ENCODE assay signal across 19 cellular contexts in genomic region chr18:7002107-7002506, GRCh38.
A peak's percentile ranks its signal among the peaks of the same experiment; 100 is the strongest.
DNase-seq lines count a peak whose midpoint lies in the region; ATAC-seq and TF ChIP-seq lines count a peak whose summit lies in the region.
"Had no signal": no experiment of that assay in that cellular context is flagged by ENCODE, and none has a peak within 500 bp of the region (broad histone marks: within the 10 kb centered on the region; RNA-seq: fewer than 3 reads in every experiment).

No MANE protein-coding gene starts in this region.

- H2BK15ac ChIP-seq in H9 (ENCODE audit: low read depth, low read length) = no peak overlapping the region

- peak overlapping the region in 1 of 3 experiments; percentile 11; a peak in 1 of 7 replicates for H3K27ac Mint-ChIP-seq in H9
- H3K27ac Mint-ChIP-seq in neural progenitor cell = peak overlapping the region; percentile 23
- no peak overlapping the region for H3K27ac Mint-ChIP-seq in stimulated activated naive CD8-positive, alpha-beta T cell treated with anti-CD3 and anti-CD28 coated beads, Interleukin-15, amount 100 ng/mL, for 72 hours

- H3K9ac ChIP-seq in H9 (ENCODE audit: extremely low read depth, insufficient read length, low read length) (no peak overlapping the region), neural progenitor cell (no peak overlapping the region)

- no peak overlapping the region for H2AFZ ChIP-seq in H9 (ENCODE audit: low read length)
- no peak overlapping the region for H2AFZ ChIP-seq in neural progenitor cell (replicated peaks)

- H2BK20ac ChIP-seq in H9 (ENCODE audit: low read depth, low read length, poor library complexity, severe bottlenecking) = no peak overlapping the region

- no peak overlapping the region for H3K14ac ChIP-seq in H9 (ENCODE audit: insufficient read depth, low read length)

- H3K4me3 Mint-ChIP-seq in H9 = no peak overlapping the region
- H3K4me3 Mint-ChIP-seq in neural progenitor cell = no peak overlapping the region
- H3K4me3 Mint-ChIP-seq in stimulated activated naive CD8-positive, alpha-beta T cell treated with anti-CD3 and anti-CD28 coated beads, Interleukin-15, amount 100 ng/mL, for 72 hours = no peak overlapping the region

- no peak overlapping the region for H3K56ac ChIP-seq in H9 (ENCODE audit: insufficient read length, low read depth, low read length)

- H3K79me2 ChIP-seq in H9 (ENCODE audit: insufficient read depth, low read length) = no peaks in the 10 kb centered on the region
- no peaks in the 10 kb centered on the region for H3K79me2 ChIP-seq in neural progenitor cell (ENCODE audit: low read depth)

- no peaks in the 10 kb centered on the region for H3K36me3 ChIP-seq in neural progenitor cell
- H3K36me3 ChIP-seq: HAP-1 had no signal

- H3K4me1 ChIP-seq in H9 (ENCODE audit: insufficient read depth, low read length) = no peaks in the 10 kb centered on the region
- peaks cover 17% of the 10 kb centered on the region for H3K4me1 ChIP-seq in neural progenitor cell
- H3K4me1 ChIP-seq: HAP-1 had no signal

- ATAC-seq in stimulated activated naive CD8-positive, alpha-beta T cell treated with anti-CD3 and anti-CD28 coated beads, Interleukin-15, amount 100 ng/mL, for 72 hours = no peak
- ATAC-seq in GM21529 (IDR thresholded peaks at IDR 0.05; ENCODE audit: unreplicated experiment) = no peak
- ATAC-seq: SK-N-SH treated with all-trans-retinoic acid at 6 μM for 48 hours had no signal

- H3F3A ChIP-seq in neural progenitor cell (ENCODE audit: low read depth) = no peaks in the 10 kb centered on the region

- H3K4me2 ChIP-seq in H9 (ENCODE audit: insufficient read depth, insufficient read length, low read length) (no peak overlapping the region), neural progenitor cell (no peak overlapping the region)

- H3K4ac ChIP-seq in H9 (ENCODE audit: low read depth, low read length) = no peak overlapping the region

- no peak overlapping the region for H3K23ac ChIP-seq in H9 (ENCODE audit: insufficient read length, low read depth, low read length)

- no peak overlapping the region for H2BK5ac ChIP-seq in H9 (ENCODE audit: insufficient read length, low read length)

- H4K20me1 ChIP-seq in H9 (ENCODE audit: control insufficient read depth, insufficient read depth, insufficient read length) (no peaks in the 10 kb centered on the region), neural progenitor cell (ENCODE audit: low read depth) (peaks cover 13% of the 10 kb centered on the region)

- intact Hi-C loops in lower leg skin (cut with DNase I; ENCODE audit: low total_unique reads) = loop anchor here (5.0 kb wide), 1 partner anchor 80 kb away; no protein-coding TSS in a partner anchor

- H3K4me1 Mint-ChIP-seq in H9 (peaks cover 15 to 22% of the 10 kb centered on the region in 2 experiments), neural progenitor cell (peaks cover 27% of the 10 kb centered on the region)
- H3K4me1 Mint-ChIP-seq in stimulated activated naive CD8-positive, alpha-beta T cell treated with anti-CD3 and anti-CD28 coated beads, Interleukin-15, amount 100 ng/mL, for 72 hours = no peaks in the 10 kb centered on the region

- H2BK12ac ChIP-seq in H9 (ENCODE audit: insufficient read length, low read depth, low read length) = no peak overlapping the region

- no peak for TF ChIP-seq POLR2A in lower leg skin (IDR thresholded peaks at IDR 0.05)

- no peak for TF ChIP-seq CTCF in H9 (conservative IDR thresholded peaks at IDR 0.05)
- no peak for TF ChIP-seq CTCF in neural progenitor cell (IDR thresholded peaks at IDR 0.05)
- TF ChIP-seq CTCF in lower leg skin (IDR thresholded peaks at IDR 0.05) = no peak

- H4K91ac ChIP-seq in H9 (ENCODE audit: insufficient read length, low read depth, low read length) = no peak overlapping the region

- H3K23me2 ChIP-seq in H9 (ENCODE audit: insufficient read length, low read depth, low read length, poor library complexity, severe bottlenecking) = no peaks in the 10 kb centered on the region

- no peak overlapping the region for H3T11ph ChIP-seq in H9 (ENCODE audit: low read length)

- H3K9me3 Mint-ChIP-seq in H9 = no peaks in the 10 kb centered on the region
- H3K9me3 Mint-ChIP-seq in neural progenitor cell = no peaks in the 10 kb centered on the region
- H3K9me3 Mint-ChIP-seq in stimulated activated naive CD8-positive, alpha-beta T cell treated with anti-CD3 and anti-CD28 coated beads, Interleukin-15, amount 100 ng/mL, for 72 hours = peaks cover 0 to 7% of the 10 kb centered on the region in 2 donors

- H4K8ac ChIP-seq in H9 (replicated peaks; ENCODE audit: insufficient read length, low read depth, low read length) = no peak overlapping the region

- peaks cover 24 to 39% (median 26%) of the 10 kb centered on the region in 3 experiments; a peak in 6 of 7 replicates for H3K36me3 Mint-ChIP-seq in H9 (ENCODE audit: insufficient read depth in 1 of 3, low read depth in 3 of 3)
- H3K36me3 Mint-ChIP-seq in neural progenitor cell = peaks cover 50% of the 10 kb centered on the region

- H3K79me1 ChIP-seq in H9 (ENCODE audit: insufficient read depth, low read depth, low read length, poor library complexity, severe bottlenecking) = no peaks in the 10 kb centered on the region

- no CpG with 5 or more reads among the region's 3 CpGs for WGBS in H9 (ENCODE audit: extremely low coverage, insufficient read length, low lambda C conversion rate)
- 61 to 62% methylated on average over 3 of the region's 3 CpGs for WGBS in lower leg skin, 2 donors

- H3K9me3 ChIP-seq in H9 (ENCODE audit: control insufficient read depth, low read depth, low read length) (no peaks in the 10 kb centered on the region), neural progenitor cell (ENCODE audit: low read depth) (no peaks in the 10 kb centered on the region)
- H3K9me3 ChIP-seq: HAP-1 had no signal

- H3K27me3 ChIP-seq in H9 (ENCODE audit: insufficient read depth, low read length) (no peaks in the 10 kb centered on the region), neural progenitor cell (no peaks in the 10 kb centered on the region)

- H3K18ac ChIP-seq in H9 (ENCODE audit: insufficient read length, low read depth, low read length) = no peak overlapping the region

- DNase-seq in H9 = peak; percentile 51
- DNase-seq in NCI-H2081 treated with DMSO at 0.1 percent for 48 hours (lab: John Stamatoyannopoulos, UW) = peak; percentile 50
- DNase-seq in NCI-H748 treated with DMSO at 0.1 percent for 48 hours (lab: John Stamatoyannopoulos, UW) = peak; percentile 24
- DNase-seq in neural progenitor cell (ENCODE audit: low spot score) = peak; percentile 26
- DNase-seq in stimulated activated naive CD8-positive, alpha-beta T cell treated with anti-CD3 and anti-CD28 coated beads, Interleukin-15, amount 100 ng/mL, for 72 hours = no peak
- no peak for DNase-seq in lower leg skin (ENCODE audit: low spot score in 2 of 2)
- DNase-seq: DMS 273 treated with DMSO at 0.1 percent for 48 hours; MV-4-11; NCI-H1436 treated with DMSO at 0.1 percent for 48 hours; NCI-H2171 treated with DMSO at 0.1 percent for 48 hours; NCI-H524; NK-92 treated with Interleukin-12 subunit alpha and Interleukin-12 subunit beta, amount 100 ng/mL, for 24 hours; OCI-M1; SHP77 treated with DMSO at 0.1 percent for 48 hours; T-helper 1 cell had no signal

- no peak overlapping the region for H4K5ac ChIP-seq in H9 (ENCODE audit: insufficient read length, low read depth, low read length)

- H3K27me3 Mint-ChIP-seq in H9 (ENCODE audit: low read depth) = no peaks in the 10 kb centered on the region
- H3K27me3 Mint-ChIP-seq in neural progenitor cell (ENCODE audit: insufficient read depth, low read depth) = no peaks in the 10 kb centered on the region
- no peaks in the 10 kb centered on the region for H3K27me3 Mint-ChIP-seq in stimulated activated naive CD8-positive, alpha-beta T cell treated with anti-CD3 and anti-CD28 coated beads, Interleukin-15, amount 100 ng/mL, for 72 hours

- H3K27ac ChIP-seq in H9 (ENCODE audit: insufficient read length, low read depth, low read length) = no peak overlapping the region
- H3K27ac ChIP-seq in neural progenitor cell = peak overlapping the region; percentile 25
- H3K27ac ChIP-seq: HL-60 had no signal

- no peak overlapping the region for H2AK5ac ChIP-seq in H9 (ENCODE audit: insufficient read length, low read length)

- H3K4me3 ChIP-seq in neural progenitor cell (no peak overlapping the region), lower leg skin (ENCODE audit: low read depth, poor library complexity, severe bottlenecking) (no peak overlapping the region)
- H3K4me3 ChIP-seq: HAP-1 had no signal

- no peak overlapping the region for H2BK120ac ChIP-seq in H9 (ENCODE audit: low read depth, low read length, poor library complexity, severe bottlenecking)

Comparison
In these comparisons a context has a peak if more than half of its experiments do, and no peak if none do; other contexts are left out.
1. DNase-seq: peak in H9 (single experiment), NCI-H2081 treated with DMSO at 0.1 percent for 48 hours (single experiment), NCI-H748 treated with DMSO at 0.1 percent for 48 hours (single experiment) and neural progenitor cell (single experiment); none in stimulated activated naive CD8-positive, alpha-beta T cell treated with anti-CD3 and anti-CD28 coated beads, Interleukin-15, amount 100 ng/mL, for 72 hours (0 of 2) and lower leg skin (0 of 2).